In genomic region chr15:67225336-67225735, GRCh38 we compare ENCODE assay signal across 19 cellular contexts. TPM values are rescaled to one million over a fixed set of nuclear protein-coding genes. Genes with fewer than 3 reads are reported as not detected.
DNase-seq lines count a peak whose midpoint lies in the region; ATAC-seq and TF ChIP-seq lines count a peak whose summit lies in the region.
"Had no signal": no experiment of that assay in that cellular context is flagged by ENCODE, and none has a peak within 500 bp of the region (broad histone marks: within the 10 kb centered on the region; RNA-seq: fewer than 3 reads in every experiment).

No MANE protein-coding gene starts in this region.

- H3K27me3 ChIP-seq in colonic mucosa: no peaks in the 10 kb centered on the region
- H3K27me3 ChIP-seq: body of pancreas, gastroesophageal sphincter had no signal

- no peak overlapping the region for H3K27ac Mint-ChIP-seq in activated T-cell treated with anti-CD3 and anti-CD28 coated beads, Interleukin-2, amount 50 U/mL, for 24 hours
- H3K27ac Mint-ChIP-seq: GM23338; T-helper 2 cell treated with Interferon-gamma antibody and Interleukin-4, amounts not matched to agents 5 μg/mL and 100 μg/mL, for 36 hours had no signal

- H3K27ac ChIP-seq in colonic mucosa: peak overlapping the region; percentile 29
- H3K27ac ChIP-seq: body of pancreas, gastroesophageal sphincter had no signal

- H3K9me3 ChIP-seq in colonic mucosa: no peaks in the 10 kb centered on the region
- H3K9me3 ChIP-seq: body of pancreas, gastroesophageal sphincter had no signal

- intact Hi-C loops in colonic mucosa (cut with DNase I) (no loop called here), left colon (cut with DNase I, micrococcal nuclease) (no loop called here)

- H3K4me3 ChIP-seq in colonic mucosa: no peak overlapping the region
- H3K4me3 ChIP-seq: body of pancreas, gastroesophageal sphincter, GM12878, GM23338 had no signal

- H3K4me3 Mint-ChIP-seq in activated T-cell treated with anti-CD3 and anti-CD28 coated beads, Interleukin-2, amount 50 U/mL, for 24 hours: no peak overlapping the region
- H3K4me3 Mint-ChIP-seq: GM23338; T-helper 2 cell treated with Interferon-gamma antibody and Interleukin-4, amounts not matched to agents 5 μg/mL and 100 μg/mL, for 36 hours had no signal

- DNase-seq in AG08396 (ENCODE audit: low spot score) (peak; percentile 27), LHCN-M2 (ENCODE audit: low read depth) (peak; percentile 61), colonic mucosa (no peak), left colon (no peak), DMS53 (lab: John Stamatoyannopoulos, UW) (no peak), mesenteric fat pad (ENCODE audit: low spot score) (no peak)
- no peak for DNase-seq in activated T-cell treated with anti-CD3 and anti-CD28 coated beads, Interleukin-2, amount 50 U/mL, for 24 hours
- DNase-seq: ACHN; activated CD4-positive, CD25-positive, alpha-beta regulatory T cell treated with anti-CD3 and anti-CD28 coated beads, Interleukin-2, amount 50 U/mL, for 72 hours; body of pancreas; Kasumi-1; NCI-H1694; NCI-H446; stimulated activated naive CD4-positive, alpha-beta T cell treated with Interleukin-2 at 50 U/mL for 16 hours had no signal

- no peak for TF ChIP-seq CTCF in colonic mucosa (IDR thresholded peaks at IDR 0.05)

- no peaks in the 10 kb centered on the region for H3K9me3 Mint-ChIP-seq in activated T-cell treated with anti-CD3 and anti-CD28 coated beads, Interleukin-2, amount 50 U/mL, for 24 hours
- H3K9me3 Mint-ChIP-seq: GM23338; T-helper 2 cell treated with Interferon-gamma antibody and Interleukin-4, amounts not matched to agents 5 μg/mL and 100 μg/mL, for 36 hours had no signal

- H3K36me3 ChIP-seq in colonic mucosa: no peaks in the 10 kb centered on the region

- no peaks in the 10 kb centered on the region for H3K4me1 ChIP-seq in colonic mucosa
- H3K4me1 ChIP-seq: body of pancreas, gastroesophageal sphincter had no signal

- ATAC-seq in left colon (peak; percentile 17), GM21447 (IDR thresholded peaks at IDR 0.05; ENCODE audit: unreplicated experiment) (no peak)
- ATAC-seq: body of pancreas, gastroesophageal sphincter, GM12878, GM23338 had no signal

- no peaks in the 10 kb centered on the region for H3K27me3 Mint-ChIP-seq in activated T-cell treated with anti-CD3 and anti-CD28 coated beads, Interleukin-2, amount 50 U/mL, for 24 hours

- H3K4me1 Mint-ChIP-seq in activated T-cell treated with anti-CD3 and anti-CD28 coated beads, Interleukin-2, amount 50 U/mL, for 24 hours (ENCODE audit: low read depth): peaks cover 9% of the 10 kb centered on the region
- H3K4me1 Mint-ChIP-seq: GM23338 had no signal

- no peak overlapping the region for H3K9ac ChIP-seq in colonic mucosa (ENCODE audit: low read depth in 2 of 2, low read length in 2 of 2)

- H3K36me3 Mint-ChIP-seq in activated T-cell treated with anti-CD3 and anti-CD28 coated beads, Interleukin-2, amount 50 U/mL, for 24 hours (ENCODE audit: low read depth): peaks cover 54% of the 10 kb centered on the region

RNA-seq across cellular contexts. Expression of gene AAGAB, which starts 29.1 kb away (rescaled TPM):
- total RNA-seq in LHCN-M2 (2014; rRNA removed): 51.8 and 57.0 TPM in 2 replicates
- 32.5 TPM for polyA plus RNA-seq in LHCN-M2 (2012)
- total RNA-seq in colonic mucosa: 10 to 100 TPM; 57.6 to 58.3 TPM
- total RNA-seq in left colon: 10 to 100 TPM; 53.2 to 62.5 TPM
- total RNA-seq in mesenteric fat pad: 26.1 TPM

RNA-seq across cellular contexts. Expression of gene IQCH, which starts 29.2 kb away (rescaled TPM):
- 4.1 and 4.8 TPM in 2 replicates for total RNA-seq in LHCN-M2 (2014; rRNA removed)
- polyA plus RNA-seq in LHCN-M2 (2012): 1.0 TPM
- total RNA-seq in colonic mucosa: 1 to 10 TPM in 1 of 2 donors, under 1 TPM in 1; 0.93 to 2.2 TPM
- 1 to 10 TPM; 1.8 to 2.9 TPM for total RNA-seq in left colon
- total RNA-seq in mesenteric fat pad: 0.45 TPM

Comparison
In these comparisons a context has a peak if more than half of its experiments do, and no peak if none do; other contexts are left out.
1. DNase-seq: peak in AG08396 (single experiment) and LHCN-M2 (single experiment); none in colonic mucosa (single experiment), left colon (0 of 2), DMS53 (single experiment), mesenteric fat pad (single experiment) and activated T-cell treated with anti-CD3 and anti-CD28 coated beads, Interleukin-2, amount 50 U/mL, for 24 hours (single experiment).